In genomic region chr19:7565332-7565731, GRCh38 we compare ENCODE assay signal across 16 cellular contexts. TPM values are rescaled to one million over a fixed set of nuclear protein-coding genes. Genes with fewer than 3 reads are reported as not detected.
A peak's percentile ranks its signal among the peaks of the same experiment; 100 is the strongest.
DNase-seq lines count a peak whose midpoint lies in the region; ATAC-seq and TF ChIP-seq lines count a peak whose summit lies in the region.
"Had no signal": no experiment of that assay in that cellular context is flagged by ENCODE, and none has a peak within 500 bp of the region (broad histone marks: within the 10 kb centered on the region; RNA-seq: fewer than 3 reads in every experiment).

No MANE protein-coding gene starts in this region.

- no peaks in the 10 kb centered on the region for H3K79me2 ChIP-seq in osteoblast (ENCODE audit: insufficient read depth, low read length)

- H4K20me1 ChIP-seq in osteoblast (ENCODE audit: insufficient read depth, low read length) = peaks cover 3% of the 10 kb centered on the region

- POLR2A ChIA-PET in WTC11 (lab: Charles Lee) = no interaction called here

- no peak overlapping the region for H3K4me2 ChIP-seq in osteoblast (ENCODE audit: insufficient read depth, low read length)
- H3K4me2 ChIP-seq: A549 had no signal

- 0 out of 2 replicates have a peak, but pooled peaks cover 5% of the 10 kb centered on the region for H3K9me3 Mint-ChIP-seq in WTC11
- H3K9me3 Mint-ChIP-seq in activated naive CD4-positive, alpha-beta T cell treated with anti-CD3 and anti-CD28 coated beads, Interleukin-2, amount 10 ng/mL, durations not matched to agents 7 days and 5 days = no peaks in the 10 kb centered on the region
- H3K9me3 Mint-ChIP-seq: CD8-positive, alpha-beta T cell; HFFc6 had no signal

- H3K27me3 Mint-ChIP-seq in WTC11 (ENCODE audit: low read depth) = no peaks in the 10 kb centered on the region
- no peaks in the 10 kb centered on the region for H3K27me3 Mint-ChIP-seq in activated naive CD4-positive, alpha-beta T cell treated with anti-CD3 and anti-CD28 coated beads, Interleukin-2, amount 10 ng/mL, durations not matched to agents 7 days and 5 days

- H3K27ac Mint-ChIP-seq in WTC11 = no peak overlapping the region
- H3K27ac Mint-ChIP-seq in activated naive CD4-positive, alpha-beta T cell treated with anti-CD3 and anti-CD28 coated beads, Interleukin-2, amount 10 ng/mL, durations not matched to agents 7 days and 5 days = no peak overlapping the region
- H3K27ac Mint-ChIP-seq: CD8-positive, alpha-beta T cell; HFFc6 had no signal

- no peaks in the 10 kb centered on the region for H3K36me3 ChIP-seq in H7 (replicated peaks; ENCODE audit: control insufficient read depth, insufficient read depth, low read length)
- H3K36me3 ChIP-seq in osteoblast (ENCODE audit: insufficient read depth, low read length) = peaks cover 4% of the 10 kb centered on the region

- no peak overlapping the region for H3K4me3 ChIP-seq in H7 (ENCODE audit: insufficient read depth, low read depth, low read length)
- H3K4me3 ChIP-seq in osteoblast (ENCODE audit: insufficient read depth, low read length) = no peak overlapping the region
- H3K4me3 ChIP-seq: A549 had no signal

- H2AFZ ChIP-seq in osteoblast (ENCODE audit: low read length) = no peak overlapping the region

- no peaks in the 10 kb centered on the region for H3K4me1 ChIP-seq in osteoblast (ENCODE audit: insufficient read depth, low read length)
- H3K4me1 ChIP-seq: A549 had no signal

- ATAC-seq in WTC11 = no peak
- no peak for ATAC-seq in HG02678 (IDR thresholded peaks at IDR 0.05; ENCODE audit: unreplicated experiment)
- ATAC-seq: A549; CD8-positive, alpha-beta T cell had no signal

- H3K27ac ChIP-seq in osteoblast (ENCODE audit: low read depth, low read length) = no peak overlapping the region
- H3K27ac ChIP-seq: A549 had no signal

- DNase-seq in H7 (peak; percentile 41), WTC11 (ENCODE audit: low spot score) (no peak), osteoblast (ENCODE audit: insufficient read length, low spot score, missing footprints) (peak; percentile 74)
- no peak for DNase-seq in activated naive CD4-positive, alpha-beta T cell treated with anti-CD3 and anti-CD28 coated beads, Interleukin-2, amount 10 ng/mL, durations not matched to agents 7 days and 5 days
- DNase-seq: CD8-positive, alpha-beta T cell; COR-L47; DMS153; DMS79 treated with DMSO at 0.1 percent for 48 hours; EL; GOT3; HCEC 1CT; HFFc6; KG1 had no signal

- H3K27me3 ChIP-seq in H7 (ENCODE audit: control insufficient read depth, insufficient read depth, low read length) (no peaks in the 10 kb centered on the region), osteoblast (ENCODE audit: insufficient read depth, low read length) (no peaks in the 10 kb centered on the region)

- H3K4me3 Mint-ChIP-seq in WTC11 = no peak overlapping the region
- no peak overlapping the region for H3K4me3 Mint-ChIP-seq in activated naive CD4-positive, alpha-beta T cell treated with anti-CD3 and anti-CD28 coated beads, Interleukin-2, amount 10 ng/mL, durations not matched to agents 7 days and 5 days
- H3K4me3 Mint-ChIP-seq: CD14-positive monocyte; CD8-positive, alpha-beta T cell; HFFc6 had no signal

- no peaks in the 10 kb centered on the region for H3K9me3 ChIP-seq in osteoblast (ENCODE audit: low read depth, low read length)
- H3K9me3 ChIP-seq: A549 had no signal

- no peaks in the 10 kb centered on the region for H3K4me1 Mint-ChIP-seq in WTC11
- H3K4me1 Mint-ChIP-seq in activated naive CD4-positive, alpha-beta T cell treated with anti-CD3 and anti-CD28 coated beads, Interleukin-2, amount 10 ng/mL, durations not matched to agents 7 days and 5 days = peaks cover 2% of the 10 kb centered on the region

- CTCF ChIA-PET in WTC11 (lab: Charles Lee) = interaction anchor here (0.9 to 3.1 kb wide), 4 partner anchors 10 to 234 kb away, joined by 3 to 15 read pairs (median 4); partner anchors contain the start of genes PNPLA6 and TRAPPC5
- CTCF ChIA-PET in activated naive CD4-positive, alpha-beta T cell treated with anti-CD3 and anti-CD28 coated beads, Interleukin-2, amount 10 ng/mL, durations not matched to agents 7 days and 5 days (lab: Charles Lee) = no interaction called here

- TF ChIP-seq CTCF in WTC11 (IDR thresholded peaks at IDR 0.05) (no peak), osteoblast (IDR thresholded peaks at IDR 0.05; ENCODE audit: extremely low read depth, low read depth, low read length) (no peak)

- H3K36me3 Mint-ChIP-seq in WTC11 = peaks cover 2% of the 10 kb centered on the region
- H3K36me3 Mint-ChIP-seq in activated naive CD4-positive, alpha-beta T cell treated with anti-CD3 and anti-CD28 coated beads, Interleukin-2, amount 10 ng/mL, durations not matched to agents 7 days and 5 days = peaks cover 8% of the 10 kb centered on the region

TF ChIP-seq in WTC11, 78 proteins besides CTCF, POLR2A, EP300 and RAD21:
- TF ChIP-seq USF1 (CRISPR knock-in tag; IDR thresholded peaks at IDR 0.05) (peak; percentile 34; the same call in 1 of the 2 replicates), MYBL2 (CRISPR knock-in tag; IDR thresholded peaks at IDR 0.05) (no peak), USF2 (CRISPR knock-in tag; IDR thresholded peaks at IDR 0.05) (peak; percentile 61), NFE2L1 (CRISPR knock-in tag; IDR thresholded peaks at IDR 0.05) (no peak), ZNF423 (CRISPR knock-in tag; IDR thresholded peaks at IDR 0.05) (no peak), ZNF281 (CRISPR knock-in tag; IDR thresholded peaks at IDR 0.05) (no peak), ZNF121 (CRISPR knock-in tag; IDR thresholded peaks at IDR 0.05) (no peak), FOXK1 (CRISPR knock-in tag; IDR thresholded peaks at IDR 0.05) (no peak), ZNF512 (CRISPR knock-in tag; IDR thresholded peaks at IDR 0.05; ENCODE audit: borderline replicate concordance) (no peak), HMGA2 (CRISPR knock-in tag; IDR thresholded peaks at IDR 0.05) (no peak)

RNA-seq across cellular contexts. Expression of gene PNPLA6, which starts 29.8 kb away (rescaled TPM):
- total RNA-seq in H7 (2014; rRNA removed; shearing (Covaris generic)) = 87.4 and 114 TPM in 2 replicates
- total RNA-seq in WTC11 (2021) (149 to 156 TPM (median 150 TPM) in 3 replicates), osteoblast (75.1 and 83.6 TPM in 2 replicates)

RNA-seq across cellular contexts. Expression of gene CAMSAP3, which starts 30.3 kb away (rescaled TPM):
- total RNA-seq in H7 (2014; rRNA removed; shearing (Covaris generic)) = 7.3 and 8.2 TPM in 2 replicates
- 27.8 to 34.6 TPM (median 32.1 TPM) in 3 replicates for total RNA-seq in WTC11 (2021)
- total RNA-seq in osteoblast = not detected in 2 replicates
- total RNA-seq: HFFc6 had no signal

RNA-seq across cellular contexts. Expression of gene MCOLN1, which starts 42.9 kb away (rescaled TPM):
- 6.8 and 6.9 TPM in 2 replicates for total RNA-seq in H7 (2014; rRNA removed; shearing (Covaris generic))
- total RNA-seq in WTC11 (2021) = 15.0 to 19.7 TPM (median 16.7 TPM) in 3 replicates
- total RNA-seq in osteoblast = 16.6 and 21.2 TPM in 2 replicates

RNA-seq across cellular contexts. Expression of gene ZNF358, which starts 49.4 kb away (rescaled TPM):
- 52.1 and 54.8 TPM in 2 replicates for total RNA-seq in H7 (2014; rRNA removed; shearing (Covaris generic))
- total RNA-seq in WTC11 (2021) (37.5 to 47.5 TPM (median 47.3 TPM) in 3 replicates), osteoblast (25.0 and 26.1 TPM in 2 replicates)

Comparison
In these comparisons a context has a peak if more than half of its experiments do, and no peak if none do; other contexts are left out.
1. DNase-seq: peak in H7 (single experiment) and osteoblast (single experiment); none in WTC11 (single experiment) and activated naive CD4-positive, alpha-beta T cell treated with anti-CD3 and anti-CD28 coated beads, Interleukin-2, amount 10 ng/mL, durations not matched to agents 7 days and 5 days (single experiment).